Comparison of ENCODE assay signal across 20 cellular contexts in genomic region chr7:69699949-69700715, GRCh38.
"Had no signal": no experiment of that assay in that cellular context is flagged by ENCODE, and none has a peak within 500 bp of the region (broad histone marks: within the 10 kb centered on the region; RNA-seq: fewer than 3 reads in every experiment).

No MANE protein-coding gene starts in this region.

- H3K27me3 ChIP-seq: colonic mucosa, dorsolateral prefrontal cortex, sigmoid colon, spleen, vagina had no signal

- H3K4me3 ChIP-seq: colonic mucosa, dorsolateral prefrontal cortex, sigmoid colon, spleen, thoracic aorta, vagina had no signal

- H3K36me3 ChIP-seq: colonic mucosa, sigmoid colon, spleen, thoracic aorta, vagina had no signal

- H3K4me1 ChIP-seq: colonic mucosa, vagina had no signal

- H3K9me3 ChIP-seq: colonic mucosa, sigmoid colon, spleen, thoracic aorta, vagina had no signal

- H3K27ac ChIP-seq: colonic mucosa, dorsolateral prefrontal cortex, sigmoid colon, spleen, thoracic aorta, vagina, VCaP had no signal

- DNase-seq: activated CD4-positive, alpha-beta memory T cell treated with anti-CD3 and anti-CD28 coated beads, Interleukin-2, amount 10 ng/mL, durations not matched to agents 7 days and 5 days; activated CD4-positive, alpha-beta T cell treated with anti-CD3 and anti-CD28 coated beads, Interleukin-2, amount 10 ng/mL, durations not matched to agents 24 days and 14 days; activated CD8-positive, alpha-beta memory T cell treated with anti-CD3 and anti-CD28 coated beads, Interleukin-2, amount 10 ng/mL, durations not matched to agents 7 days and 5 days; activated effector memory CD4-positive, alpha-beta T cell treated with anti-CD3 and anti-CD28 coated beads, Interleukin-2, amount 50 U/mL, for 16 hours; activated naive CD4-positive, alpha-beta T cell treated with anti-CD3 and anti-CD28 coated beads, Interleukin-2, amount 10 ng/mL, durations not matched to agents 7 days and 5 days; activated T-cell treated with anti-CD3 and anti-CD28 coated beads for 4 hours; amygdala; colonic mucosa; dorsolateral prefrontal cortex; effector memory CD8-positive, alpha-beta T cell; head of caudate nucleus; hypothalamus; retina; sigmoid colon; spleen; stimulated activated CD4-positive, alpha-beta T cell treated with anti-CD3 and anti-CD28 coated beads, Interleukin-4, amount 100 ng/mL, for 1 hour; stimulated activated naive CD4-positive, alpha-beta T cell had no signal
